11 cellular contexts compared by ENCODE assay signal in the genomic region with DNA sequence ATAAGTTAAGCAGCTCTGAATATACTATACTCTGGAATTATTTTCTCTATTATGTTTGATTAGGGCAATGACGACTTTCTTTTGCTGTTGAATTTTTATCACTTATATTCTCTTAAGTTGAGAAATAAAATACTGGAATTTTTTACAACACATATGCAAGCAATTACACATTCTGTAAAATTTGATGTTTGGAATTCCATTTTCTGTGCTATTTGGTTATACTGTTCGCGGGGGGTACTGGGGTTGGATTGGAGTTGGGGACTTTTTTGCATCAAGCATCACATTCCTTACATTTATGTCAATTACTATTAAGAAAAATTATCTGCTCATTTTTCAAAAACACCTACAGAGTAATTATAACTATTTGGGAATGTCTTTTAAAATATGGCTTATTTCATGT. TPM values are rescaled to one million over a fixed set of nuclear protein-coding genes. Genes with fewer than 3 reads are reported as not detected.
DNase-seq lines count a peak whose midpoint lies in the region; ATAC-seq, FAIRE-seq and TF ChIP-seq lines count a peak whose summit lies in the region.
"Had no signal": no experiment of that assay in that cellular context is flagged by ENCODE, and none has a peak within 500 bp of the region (broad histone marks: within the 10 kb centered on the region; RNA-seq: fewer than 3 reads in every experiment).

No MANE protein-coding gene starts in this region.

- no peaks in the 10 kb centered on the region for H3K36me3 ChIP-seq in GM23338 (ENCODE audit: insufficient read depth)
- no peaks in the 10 kb centered on the region for H3K36me3 ChIP-seq in kidney epithelial cell (ENCODE audit: control insufficient read depth, insufficient read depth, low read length)
- no peaks in the 10 kb centered on the region for H3K36me3 ChIP-seq in smooth muscle cell (ENCODE audit: low read depth)
- H3K36me3 ChIP-seq in kidney (ENCODE audit: control insufficient read depth in 1 of 2, insufficient read depth in 2 of 2, low read length in 2 of 2) = no peaks in the 10 kb centered on the region
- H3K36me3 ChIP-seq in Karpas-422 (ENCODE audit: insufficient read depth, low read length) = no peaks in the 10 kb centered on the region

- H4K20me1 ChIP-seq in GM23338 (replicated peaks; ENCODE audit: insufficient read depth) (no peaks in the 10 kb centered on the region), smooth muscle cell (ENCODE audit: low read depth) (peaks cover 49% of the 10 kb centered on the region), Karpas-422 (ENCODE audit: insufficient read depth, low read depth, low read length) (no peaks in the 10 kb centered on the region)

- peaks cover 3% of the 10 kb centered on the region for H3K27me3 Mint-ChIP-seq in GM23338 (ENCODE audit: insufficient read depth, low read depth, poor library complexity)
- no peaks in the 10 kb centered on the region for H3K27me3 Mint-ChIP-seq in brain

- H3K9me2 ChIP-seq in GM23338 (ENCODE audit: insufficient read depth) (no peaks in the 10 kb centered on the region), Karpas-422 (replicated peaks; ENCODE audit: insufficient read depth, low read length) (no peaks in the 10 kb centered on the region)

- H3K9me3 Mint-ChIP-seq in GM23338 = no peaks in the 10 kb centered on the region
- H3K9me3 Mint-ChIP-seq in brain = no peaks in the 10 kb centered on the region

- no peak overlapping the region for H3K4me3 ChIP-seq in GM23338
- peak overlapping the region; percentile 58 for H3K4me3 ChIP-seq in kidney epithelial cell (ENCODE audit: low read depth, low read length)
- H3K4me3 ChIP-seq in smooth muscle cell = peak overlapping the region; percentile 84
- H3K4me3 ChIP-seq in kidney (ENCODE audit: low read length in 2 of 2) = no peak overlapping the region
- no peak overlapping the region for H3K4me3 ChIP-seq in Karpas-422 (ENCODE audit: low read length)

- H3K36me3 Mint-ChIP-seq in GM23338 (ENCODE audit: low read depth) (no peaks in the 10 kb centered on the region), brain (no peaks in the 10 kb centered on the region)
- H3K36me3 Mint-ChIP-seq: activated CD8-positive, alpha-beta memory T cell treated with anti-CD3 and anti-CD28 coated beads, Interleukin-2, amount 10 ng/mL, durations not matched to agents 7 days and 5 days had no signal

- peak overlapping the region; percentile 92 for H3K9ac ChIP-seq in smooth muscle cell (ENCODE audit: low read depth)
- H3K9ac ChIP-seq in kidney (ENCODE audit: low read length in 2 of 2) = no peak overlapping the region
- no peak overlapping the region for H3K9ac ChIP-seq in Karpas-422 (ENCODE audit: low read length)

- no peak overlapping the region for H3K27ac ChIP-seq in GM23338 (ENCODE audit: low read depth)
- H3K27ac ChIP-seq in smooth muscle cell (ENCODE audit: low read depth) = peak overlapping the region; percentile 84
- H3K27ac ChIP-seq in kidney (ENCODE audit: low read depth in 2 of 2, low read length in 2 of 2) = no peak overlapping the region
- H3K27ac ChIP-seq in Karpas-422 (ENCODE audit: low read length) = no peak overlapping the region

- H3F3A ChIP-seq in GM23338 (replicated peaks; ENCODE audit: low read depth) (no peaks in the 10 kb centered on the region), smooth muscle cell (ENCODE audit: low read depth) (peaks cover 21% of the 10 kb centered on the region)

- H3K79me2 ChIP-seq in GM23338 (replicated peaks; ENCODE audit: insufficient read depth) (peaks cover 6% of the 10 kb centered on the region; the same call in 1 of the 2 replicates), smooth muscle cell (ENCODE audit: low read depth) (peaks cover 95% of the 10 kb centered on the region), Karpas-422 (ENCODE audit: low read length) (no peaks in the 10 kb centered on the region)

- no peak for FAIRE-seq in kidney (lab: Jason Lieb, UNC)

- H3K4me1 Mint-ChIP-seq in GM23338 (peaks cover 34% of the 10 kb centered on the region), brain (peaks cover 39% of the 10 kb centered on the region)

- H3K9me3 ChIP-seq in smooth muscle cell (replicated peaks; ENCODE audit: low read depth) (no peaks in the 10 kb centered on the region), kidney (ENCODE audit: control insufficient read depth in 1 of 2, low read length in 2 of 2) (peaks cover 0 to 3% of the 10 kb centered on the region in 2 donors), Karpas-422 (ENCODE audit: low read length) (no peaks in the 10 kb centered on the region)

- H2AFZ ChIP-seq in GM23338 (no peak overlapping the region), smooth muscle cell (ENCODE audit: low read depth) (no peak overlapping the region), Karpas-422 (ENCODE audit: low read length) (no peak overlapping the region)

- 0 out of 2 replicates have a peak overlapping the region, but pooled peaks have one; percentile 76 for H3K4me2 ChIP-seq in GM23338
- peak overlapping the region; percentile 100 for H3K4me2 ChIP-seq in smooth muscle cell
- no peak overlapping the region for H3K4me2 ChIP-seq in Karpas-422 (ENCODE audit: low read depth, low read length, poor library complexity, severe bottlenecking)

- H3K4me1 ChIP-seq in GM23338 (ENCODE audit: insufficient read depth) (peaks cover 27% of the 10 kb centered on the region), smooth muscle cell (ENCODE audit: low read depth) (peaks cover 9% of the 10 kb centered on the region), kidney (ENCODE audit: control insufficient read depth in 1 of 2, insufficient read depth in 1 of 2, low read depth in 1 of 2, low read length in 2 of 2) (no peaks in the 10 kb centered on the region), Karpas-422 (ENCODE audit: low read length) (no peaks in the 10 kb centered on the region)

- peak overlapping the region; percentile 53 for H3K4me3 Mint-ChIP-seq in GM23338
- H3K4me3 Mint-ChIP-seq in brain = peak overlapping the region; percentile 29 to 95 (median 86)
- H3K4me3 Mint-ChIP-seq: activated CD8-positive, alpha-beta memory T cell treated with anti-CD3 and anti-CD28 coated beads, Interleukin-2, amount 10 ng/mL, durations not matched to agents 7 days and 5 days had no signal

- intact Hi-C loops in kidney (cut with DNase I) = no loop called here

- H3K27me3 ChIP-seq in GM23338 (ENCODE audit: insufficient read depth) = no peaks in the 10 kb centered on the region
- H3K27me3 ChIP-seq in kidney epithelial cell (ENCODE audit: control insufficient read depth, insufficient read depth, low read length) = no peaks in the 10 kb centered on the region
- no peaks in the 10 kb centered on the region for H3K27me3 ChIP-seq in smooth muscle cell (ENCODE audit: low read depth)
- H3K27me3 ChIP-seq in Karpas-422 (ENCODE audit: low read length) = no peaks in the 10 kb centered on the region

- DNase-seq in GM23338 (ENCODE audit: low spot score) (no peak), kidney epithelial cell (ENCODE audit: low read depth) (no peak), smooth muscle cell (lab: John Stamatoyannopoulos, UW; ENCODE audit: unreplicated experiment) (no peak), CD1c-positive myeloid dendritic cell (ENCODE audit: extremely low spot score) (no peak), NCI-H748 treated with DMSO at 0.1 percent for 48 hours (lab: John Stamatoyannopoulos, UW) (no peak), kidney (no peak), Karpas-422 (no peak)
- DNase-seq: activated CD8-positive, alpha-beta memory T cell treated with anti-CD3 and anti-CD28 coated beads, Interleukin-2, amount 10 ng/mL, durations not matched to agents 7 days and 5 days; COR-L47; T1000 had no signal

- H3K27ac Mint-ChIP-seq in GM23338 (peak overlapping the region; percentile 75), brain (peak overlapping the region in 3 of 5 experiments; percentile 23 to 96 (median 35))
- H3K27ac Mint-ChIP-seq: activated CD8-positive, alpha-beta memory T cell treated with anti-CD3 and anti-CD28 coated beads, Interleukin-2, amount 10 ng/mL, durations not matched to agents 7 days and 5 days had no signal

- no peak for ATAC-seq in GM23338
- ATAC-seq: activated CD8-positive, alpha-beta memory T cell treated with anti-CD3 and anti-CD28 coated beads, Interleukin-2, amount 10 ng/mL, durations not matched to agents 7 days and 5 days had no signal

- 53% methylated on average over 3 of the region's 3 CpGs for WGBS in smooth muscle cell (ENCODE audit: low lambda C conversion rate)

- no peak for TF ChIP-seq CTCF in GM23338 (conservative IDR thresholded peaks at IDR 0.05; ENCODE audit: low read depth in 2 of 2)
- no peak for TF ChIP-seq CTCF in brain (conservative IDR thresholded peaks at IDR 0.05)
- no peak for TF ChIP-seq CTCF in kidney epithelial cell (IDR thresholded peaks at IDR 0.05; ENCODE audit: insufficient read depth, low read length, poor library complexity, severe bottlenecking)
- no peak for TF ChIP-seq CTCF in smooth muscle cell (IDR thresholded peaks at IDR 0.05; ENCODE audit: borderline replicate concordance, insufficient read depth, poor library complexity, severe bottlenecking)
- no peak for TF ChIP-seq CTCF in kidney (IDR thresholded peaks at IDR 0.05; ENCODE audit: borderline replicate concordance, extremely low read depth, insufficient read depth)

TF ChIP-seq in GM23338, 12 proteins besides CTCF, POLR2A, EP300 and RAD21:
- TF ChIP-seq ZNF114 (CRISPR knock-in tag; IDR thresholded peaks at IDR 0.05) (no peak), CREB1 (CRISPR knock-in tag; IDR thresholded peaks at IDR 0.05; ENCODE audit: low read depth) (no peak)

RNA-seq across cellular contexts. Expression of gene COL5A2, which starts 2.1 kb away (rescaled TPM):
- 19.7 and 20.2 TPM in 2 replicates for total RNA-seq in GM23338 (2014; rRNA removed; shearing (Covaris generic))
- polyA plus RNA-seq in GM23338 (2016; fragmentation: Nextera tagmentation; extraction: Ambion mirVana) = 6.0 and 6.7 TPM in 2 replicates
- 5.1 TPM for polyA plus RNA-seq in brain (ENCODE audit: insufficient read depth, low read depth, low replicate concordance)
- 27.1 TPM in 2 replicates for total RNA-seq in kidney epithelial cell
- total RNA-seq in smooth muscle cell = 697 and 944 TPM in 2 replicates
- 295 and 364 TPM in 2 replicates for polyA plus RNA-seq in smooth muscle cell
- 12.3 TPM for total RNA-seq in kidney
- polyA plus RNA-seq in kidney (ENCODE audit: insufficient read depth, low read depth, low replicate concordance) = 3.6 TPM
- total RNA-seq in Karpas-422 (2014; rRNA removed; shearing (Covaris generic); ENCODE audit: low replicate concordance) = 0.67 and 3.0 TPM in 2 replicates

Comparison
In these comparisons a context has a peak if more than half of its experiments do, and no peak if none do; other contexts are left out.
1. H3K4me3 ChIP-seq: peak in kidney epithelial cell (single experiment) and smooth muscle cell (single experiment); none in GM23338 (single experiment), kidney (0 of 2) and Karpas-422 (single experiment).
2. RNA of gene COL5A2, which starts 2.1 kb away (total RNA-seq): 697 to 944 TPM in smooth muscle cell; 27.1 TPM in kidney epithelial cell, 19.7 to 20.2 TPM in GM23338, 12.3 TPM in kidney (single experiment) and 0.67 to 3.0 TPM in Karpas-422; every median in the first group is over 10 times any median in the second.